10 cellular contexts compared by ENCODE assay signal in the genomic region with DNA sequence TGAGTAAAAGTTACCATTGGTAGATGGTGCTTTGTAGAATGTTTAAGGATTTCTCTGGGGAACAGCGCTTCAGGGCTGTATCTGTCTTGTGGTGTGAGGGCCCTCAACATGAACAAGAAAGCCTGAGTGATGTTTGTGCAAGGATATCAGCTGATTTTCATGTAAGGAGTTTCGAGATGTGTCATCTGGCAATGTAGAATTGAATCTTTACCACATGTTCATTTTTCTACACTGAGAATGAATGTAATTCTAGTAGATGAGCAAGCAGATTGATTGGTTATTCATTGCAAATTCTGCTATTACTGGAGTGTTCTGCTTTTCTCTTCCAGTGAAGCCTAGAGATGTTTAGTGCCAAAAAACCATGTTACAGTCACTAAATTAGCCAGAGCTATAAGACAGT.
A peak's percentile ranks its signal among the peaks of the same experiment; 100 is the strongest.
DNase-seq lines count a peak whose midpoint lies in the region; ATAC-seq and TF ChIP-seq lines count a peak whose summit lies in the region.
"Had no signal": no experiment of that assay in that cellular context is flagged by ENCODE, and none has a peak within 500 bp of the region (broad histone marks: within the 10 kb centered on the region; RNA-seq: fewer than 3 reads in every experiment).

No MANE protein-coding gene starts in this region.

- DNase-seq in activated CD4-positive, alpha-beta T cell treated with anti-CD3 and anti-CD28 coated beads for 36 hours: no peak
- no peak for DNase-seq in activated CD4-positive, alpha-beta T cell treated with anti-CD3 and anti-CD28 coated beads, Interleukin-2, amount 50 U/mL, for 1 hour
- peak; percentile 50 for DNase-seq in non-pigmented ciliary epithelial cell (ENCODE audit: low read depth)
- DNase-seq in RWPE1 (ENCODE audit: low spot score): no peak
- no peak for DNase-seq in coronary artery (ENCODE audit: low spot score)
- DNase-seq in NCI-H2227 (lab: John Stamatoyannopoulos, UW; ENCODE audit: unreplicated experiment): no peak

- intact Hi-C loops in activated CD4-positive, alpha-beta T cell treated with anti-CD3 and anti-CD28 coated beads for 36 hours (cut with DNase I, micrococcal nuclease): loop anchor here (1.0 to 5.0 kb wide), 2 partner anchors 31 to 71 kb away; no protein-coding TSS in a partner anchor

- no peak overlapping the region for H3K27ac Mint-ChIP-seq in activated CD4-positive, alpha-beta T cell treated with anti-CD3 and anti-CD28 coated beads for 36 hours
- H3K27ac Mint-ChIP-seq: memory B cell had no signal

- TF ChIP-seq CTCF in RWPE1 (conservative IDR thresholded peaks at IDR 0.05; ENCODE audit: low read depth) (no peak), coronary artery (IDR thresholded peaks at IDR 0.05) (no peak)

- H3K27ac ChIP-seq in RWPE1 (no peak overlapping the region), coronary artery (peak overlapping the region in 1 of 2 donors; percentile 26)
- H3K27ac ChIP-seq: A549 had no signal

- no peaks in the 10 kb centered on the region for H3K27me3 Mint-ChIP-seq in activated CD4-positive, alpha-beta T cell treated with anti-CD3 and anti-CD28 coated beads for 36 hours
- H3K27me3 Mint-ChIP-seq: memory B cell had no signal

- H3K36me3 Mint-ChIP-seq in activated CD4-positive, alpha-beta T cell treated with anti-CD3 and anti-CD28 coated beads for 36 hours (ENCODE audit: low read depth): no peaks in the 10 kb centered on the region

- no peaks in the 10 kb centered on the region for H3K9me3 Mint-ChIP-seq in activated CD4-positive, alpha-beta T cell treated with anti-CD3 and anti-CD28 coated beads for 36 hours (ENCODE audit: low read depth)

- peak; percentile 88 for ATAC-seq in activated CD4-positive, alpha-beta T cell treated with anti-CD3 and anti-CD28 coated beads for 36 hours
- ATAC-seq in GM21529 (IDR thresholded peaks at IDR 0.05; ENCODE audit: unreplicated experiment): peak; percentile 97
- peak; percentile 95 for ATAC-seq in HG03378 (IDR thresholded peaks at IDR 0.05; ENCODE audit: unreplicated experiment)
- ATAC-seq: A549 had no signal

- H3K4me3 Mint-ChIP-seq in activated CD4-positive, alpha-beta T cell treated with anti-CD3 and anti-CD28 coated beads for 36 hours: no peak overlapping the region
- H3K4me3 Mint-ChIP-seq: memory B cell had no signal

- no peak overlapping the region for H3K4me3 ChIP-seq in coronary artery
- H3K4me3 ChIP-seq: A549 had no signal

- POLR2A ChIA-PET in activated CD4-positive, alpha-beta T cell treated with anti-CD3 and anti-CD28 coated beads for 36 hours (lab: Charles Lee): no interaction called here
- POLR2A ChIA-PET in RWPE1 (lab: Yijun Ruan, JAX; ENCODE audit: low non-redundant PET): no interaction called here

- CTCF ChIA-PET in activated CD4-positive, alpha-beta T cell treated with anti-CD3 and anti-CD28 coated beads for 36 hours (lab: Charles Lee): interaction anchor here (1.2 kb wide), 1 partner anchor 34 kb away, joined by 3 read pairs; no protein-coding TSS in a partner anchor
- CTCF ChIA-PET in RWPE1 (lab: Yijun Ruan, JAX): no interaction called here

- peaks cover 9% of the 10 kb centered on the region for H3K4me1 Mint-ChIP-seq in activated CD4-positive, alpha-beta T cell treated with anti-CD3 and anti-CD28 coated beads for 36 hours
